ENCODE assay signal across 14 cellular contexts in genomic region chr1:163820190-163820589, GRCh38.
"Had no signal": no experiment of that assay in that cellular context is flagged by ENCODE, and none has a peak within 500 bp of the region (broad histone marks: within the 10 kb centered on the region; RNA-seq: fewer than 3 reads in every experiment).

No MANE protein-coding gene starts in this region.

- H3K9me3 Mint-ChIP-seq: nephron progenitor cell had no signal

- H3K4me3 Mint-ChIP-seq: immature natural killer cell; nephron progenitor cell; T-helper 2 cell treated with Interferon-gamma antibody and Interleukin-4, amounts not matched to agents 5 μg/mL and 100 μg/mL, for 36 hours had no signal

- H3K36me3 Mint-ChIP-seq: immature natural killer cell had no signal

- ATAC-seq: heart left ventricle; right cardiac atrium; stimulated activated naive CD8-positive, alpha-beta T cell treated with anti-CD3 and anti-CD28 coated beads, Interleukin-15, Interleukin-2, amounts not matched to agents 100 U/mL and 50 U/mL, for 24 hours had no signal

- H3K27ac Mint-ChIP-seq: immature natural killer cell; nephron progenitor cell; T-helper 2 cell treated with Interferon-gamma antibody and Interleukin-4, amounts not matched to agents 5 μg/mL and 100 μg/mL, for 36 hours had no signal

- H3K4me1 Mint-ChIP-seq: immature natural killer cell, nephron progenitor cell had no signal

- DNase-seq: activated CD4-positive, alpha-beta T cell treated with anti-CD3 and anti-CD28 coated beads for 1 hour; activated CD4-positive, alpha-beta T cell treated with anti-CD3 and anti-CD28 coated beads, Interleukin-2, amount 50 U/mL, for 4 hours; activated naive CD4-positive, alpha-beta T cell; activated T-cell treated with anti-CD3 and anti-CD28 coated beads for 4 hours; anterior cingulate cortex; dermis blood vessel endothelial cell; heart left ventricle; immature natural killer cell; nephron progenitor cell; occipital lobe; right cardiac atrium; stimulated activated naive CD8-positive, alpha-beta T cell treated with anti-CD3 and anti-CD28 coated beads, Interleukin-15, Interleukin-2, amounts not matched to agents 100 U/mL and 50 U/mL, for 24 hours; trophoblast cell had no signal
